In genomic region chr6:76818451-76818850, GRCh38 we compare ENCODE assay signal across 15 cellular contexts.
A peak's percentile ranks its signal among the peaks of the same experiment; 100 is the strongest.
DNase-seq lines count a peak whose midpoint lies in the region; ATAC-seq and TF ChIP-seq lines count a peak whose summit lies in the region.
"Had no signal": no experiment of that assay in that cellular context is flagged by ENCODE, and none has a peak within 500 bp of the region (broad histone marks: within the 10 kb centered on the region; RNA-seq: fewer than 3 reads in every experiment).

No MANE protein-coding gene starts in this region.

- H3K23ac ChIP-seq in neuronal stem cell (ENCODE audit: low read depth, low read length, poor library complexity) = no peak overlapping the region

- H3K36me3 ChIP-seq in neuronal stem cell (replicated peaks in 1 of 2; ENCODE audit: control insufficient read depth in 2 of 2, insufficient read depth in 2 of 2, low read length in 2 of 2) (no peaks in the 10 kb centered on the region), upper lobe of left lung (no peaks in the 10 kb centered on the region), tibial nerve (no peaks in the 10 kb centered on the region), uterus (no peaks in the 10 kb centered on the region)
- H3K36me3 ChIP-seq: BLaER1, HAP-1 had no signal

- peaks cover 0 to 4% of the 10 kb centered on the region in 2 donors for H3K9me3 ChIP-seq in neuronal stem cell (replicated peaks in 1 of 2; ENCODE audit: control insufficient read depth in 2 of 2, insufficient read depth in 1 of 2, low read depth in 1 of 2, low read length in 2 of 2)
- H3K9me3 ChIP-seq in upper lobe of left lung = peaks cover 0 to 7% (median 0%) of the 10 kb centered on the region in 4 donors
- H3K9me3 ChIP-seq in tibial nerve = peaks cover 0 to 17% (median 0%) of the 10 kb centered on the region in 4 donors
- no peaks in the 10 kb centered on the region for H3K9me3 ChIP-seq in uterus
- H3K9me3 ChIP-seq: HAP-1 had no signal

- ATAC-seq in stimulated activated effector memory CD8-positive, alpha-beta T cell treated with anti-CD3 and anti-CD28 coated beads, Interleukin-12 subunit alpha, Interleukin-12 subunit beta, amount 100 ng/mL, for 72 hours = peak; percentile 32
- peak; percentile 31 to 46 for ATAC-seq in upper lobe of left lung (ENCODE audit: low FRiP score in 2 of 2)
- no peak for ATAC-seq in activated CD4-positive, CD25-positive, alpha-beta regulatory T cell treated with anti-CD3 and anti-CD28 coated beads, Interleukin-2, amount 50 U/mL, for 24 hours
- ATAC-seq: CD8-positive, alpha-beta T cell had no signal

- peaks cover 12% of the 10 kb centered on the region for H3K9me3 Mint-ChIP-seq in stimulated activated effector memory CD8-positive, alpha-beta T cell treated with anti-CD3 and anti-CD28 coated beads, Interleukin-12 subunit alpha, Interleukin-12 subunit beta, amount 100 ng/mL, for 72 hours

- intact Hi-C loops in uterus (cut with DNase I; ENCODE audit: low total_unique reads) = no loop called here

- H2BK5ac ChIP-seq in neuronal stem cell (ENCODE audit: low read length) = peak overlapping the region; percentile 32

- H3K27ac Mint-ChIP-seq in stimulated activated effector memory CD8-positive, alpha-beta T cell treated with anti-CD3 and anti-CD28 coated beads, Interleukin-12 subunit alpha, Interleukin-12 subunit beta, amount 100 ng/mL, for 72 hours = no peak overlapping the region
- H3K27ac Mint-ChIP-seq: CD8-positive, alpha-beta T cell had no signal

- H3K14ac ChIP-seq in neuronal stem cell (ENCODE audit: low read length) = peak overlapping the region; percentile 78

- H3K4me1 Mint-ChIP-seq in stimulated activated effector memory CD8-positive, alpha-beta T cell treated with anti-CD3 and anti-CD28 coated beads, Interleukin-12 subunit alpha, Interleukin-12 subunit beta, amount 100 ng/mL, for 72 hours = no peaks in the 10 kb centered on the region

- H3K18ac ChIP-seq in neuronal stem cell (ENCODE audit: low read length) = peak overlapping the region; percentile 55

- H2BK15ac ChIP-seq in neuronal stem cell (ENCODE audit: low read length) = no peak overlapping the region

- TF ChIP-seq CTCF in C4-2B (conservative IDR thresholded peaks at IDR 0.05) (no peak), upper lobe of left lung (IDR thresholded peaks at IDR 0.05) (no peak), tibial nerve (IDR thresholded peaks at IDR 0.05) (no peak), uterus (IDR thresholded peaks at IDR 0.05) (no peak)

- no peak overlapping the region for H2AK5ac ChIP-seq in neuronal stem cell (ENCODE audit: low read depth, low read length)

- H2BK12ac ChIP-seq in neuronal stem cell (ENCODE audit: low read length) = no peak overlapping the region

- no CpG with 5 or more reads among the region's 4 CpGs for WGBS in neuronal stem cell (ENCODE audit: extremely low coverage in 2 of 2, insufficient read length in 2 of 2, insufficient replicate concordance in 1 of 2), 2 donors
- WGBS in upper lobe of left lung, 2 donors = 92% methylated on average over 4 of the region's 4 CpGs; no CpG with 5 or more reads in 1 of the 2 donors
- 100% methylated on average over 4 of the region's 4 CpGs for WGBS in tibial nerve, 2 donors

- H3K4me3 Mint-ChIP-seq in stimulated activated effector memory CD8-positive, alpha-beta T cell treated with anti-CD3 and anti-CD28 coated beads, Interleukin-12 subunit alpha, Interleukin-12 subunit beta, amount 100 ng/mL, for 72 hours = no peak overlapping the region
- H3K4me3 Mint-ChIP-seq: CD8-positive, alpha-beta T cell had no signal

- no peaks in the 10 kb centered on the region for H3K79me1 ChIP-seq in neuronal stem cell (ENCODE audit: low read depth, low read length)

- H3K4ac ChIP-seq in neuronal stem cell (ENCODE audit: low read length) = no peak overlapping the region

- H3K4me2 ChIP-seq in neuronal stem cell (ENCODE audit: insufficient read depth, low read length, poor library complexity, severe bottlenecking) = no peak overlapping the region
- H3K4me2 ChIP-seq: BLaER1 had no signal

- no peak overlapping the region for H2BK120ac ChIP-seq in neuronal stem cell (ENCODE audit: low read depth, low read length)

- no peak overlapping the region for H4K8ac ChIP-seq in neuronal stem cell (ENCODE audit: low read depth, low read length)

- H3K36me3 Mint-ChIP-seq in stimulated activated effector memory CD8-positive, alpha-beta T cell treated with anti-CD3 and anti-CD28 coated beads, Interleukin-12 subunit alpha, Interleukin-12 subunit beta, amount 100 ng/mL, for 72 hours = no peaks in the 10 kb centered on the region
- H3K36me3 Mint-ChIP-seq: CD8-positive, alpha-beta T cell had no signal

- peak overlapping the region in 1 of 2 donors; percentile 35 for H3K4me3 ChIP-seq in neuronal stem cell (ENCODE audit: low read length in 2 of 2)
- H3K4me3 ChIP-seq in upper lobe of left lung = no peak overlapping the region
- no peak overlapping the region for H3K4me3 ChIP-seq in tibial nerve
- no peak overlapping the region for H3K4me3 ChIP-seq in uterus
- H3K4me3 ChIP-seq: BLaER1, GM23248, HAP-1 had no signal

- TF ChIP-seq EP300 in upper lobe of left lung (IDR thresholded peaks at IDR 0.05) (no peak), tibial nerve (IDR thresholded peaks at IDR 0.05) (no peak)

- H2AFZ ChIP-seq in neuronal stem cell (ENCODE audit: low read length) = no peak overlapping the region
- H2AFZ ChIP-seq: GM23248 had no signal

- H4K91ac ChIP-seq in neuronal stem cell (ENCODE audit: low read depth, low read length, poor library complexity) = no peak overlapping the region

- TF ChIP-seq POLR2A in upper lobe of left lung (IDR thresholded peaks at IDR 0.05) (no peak), tibial nerve (IDR thresholded peaks at IDR 0.05) (no peak), uterus (IDR thresholded peaks at IDR 0.05) (no peak)

- H3K27ac ChIP-seq in C4-2B = peak overlapping the region; percentile 62; the same call in 1 of the 2 replicates
- H3K27ac ChIP-seq in neuronal stem cell (replicated peaks; ENCODE audit: low read length) = no peak overlapping the region
- no peak overlapping the region for H3K27ac ChIP-seq in upper lobe of left lung
- no peak overlapping the region for H3K27ac ChIP-seq in tibial nerve
- no peak overlapping the region for H3K27ac ChIP-seq in uterus
- H3K27ac ChIP-seq: BLaER1, GM23248, HL-60 had no signal

- H3K4me1 ChIP-seq in neuronal stem cell (ENCODE audit: control insufficient read depth in 2 of 2, insufficient read depth in 1 of 2, low read depth in 1 of 2, low read length in 2 of 2) (no peaks in the 10 kb centered on the region), upper lobe of left lung (no peaks in the 10 kb centered on the region), tibial nerve (no peaks in the 10 kb centered on the region), uterus (no peaks in the 10 kb centered on the region)
- H3K4me1 ChIP-seq: BLaER1, HAP-1 had no signal

- H3K27me3 ChIP-seq in neuronal stem cell (ENCODE audit: control insufficient read depth in 3 of 3, insufficient read depth in 3 of 3, low read depth in 1 of 3, low read length in 3 of 3) (no peaks in the 10 kb centered on the region), upper lobe of left lung (no peaks in the 10 kb centered on the region), tibial nerve (no peaks in the 10 kb centered on the region), uterus (no peaks in the 10 kb centered on the region)
- H3K27me3 ChIP-seq: BLaER1 had no signal

- DNase-seq in neuronal stem cell (ENCODE audit: low spot score) (no peak), upper lobe of left lung (peak in 1 of 2 donors; percentile 37), tibial nerve (ENCODE audit: low spot score in 2 of 2) (no peak), uterus (no peak)
- no peak for DNase-seq in stimulated activated effector memory CD8-positive, alpha-beta T cell treated with anti-CD3 and anti-CD28 coated beads, Interleukin-12 subunit alpha, Interleukin-12 subunit beta, amount 100 ng/mL, for 72 hours (ENCODE audit: low spot score in 2 of 2)
- DNase-seq: 8988T; CD8-positive, alpha-beta T cell; COR-L47; GM23248; IMR-90 had no signal

- H3K9ac ChIP-seq in neuronal stem cell (ENCODE audit: low read depth, low read length, poor library complexity) = no peak overlapping the region
- H3K9ac ChIP-seq: BLaER1, GM23248 had no signal

Comparison
In these comparisons a context has a peak if more than half of its experiments do, and no peak if none do; other contexts are left out.
1. ATAC-seq: peak in stimulated activated effector memory CD8-positive, alpha-beta T cell treated with anti-CD3 and anti-CD28 coated beads, Interleukin-12 subunit alpha, Interleukin-12 subunit beta, amount 100 ng/mL, for 72 hours (single experiment) and upper lobe of left lung (2 of 2); none in activated CD4-positive, CD25-positive, alpha-beta regulatory T cell treated with anti-CD3 and anti-CD28 coated beads, Interleukin-2, amount 50 U/mL, for 24 hours (0 of 2).